In the genomic region with DNA sequence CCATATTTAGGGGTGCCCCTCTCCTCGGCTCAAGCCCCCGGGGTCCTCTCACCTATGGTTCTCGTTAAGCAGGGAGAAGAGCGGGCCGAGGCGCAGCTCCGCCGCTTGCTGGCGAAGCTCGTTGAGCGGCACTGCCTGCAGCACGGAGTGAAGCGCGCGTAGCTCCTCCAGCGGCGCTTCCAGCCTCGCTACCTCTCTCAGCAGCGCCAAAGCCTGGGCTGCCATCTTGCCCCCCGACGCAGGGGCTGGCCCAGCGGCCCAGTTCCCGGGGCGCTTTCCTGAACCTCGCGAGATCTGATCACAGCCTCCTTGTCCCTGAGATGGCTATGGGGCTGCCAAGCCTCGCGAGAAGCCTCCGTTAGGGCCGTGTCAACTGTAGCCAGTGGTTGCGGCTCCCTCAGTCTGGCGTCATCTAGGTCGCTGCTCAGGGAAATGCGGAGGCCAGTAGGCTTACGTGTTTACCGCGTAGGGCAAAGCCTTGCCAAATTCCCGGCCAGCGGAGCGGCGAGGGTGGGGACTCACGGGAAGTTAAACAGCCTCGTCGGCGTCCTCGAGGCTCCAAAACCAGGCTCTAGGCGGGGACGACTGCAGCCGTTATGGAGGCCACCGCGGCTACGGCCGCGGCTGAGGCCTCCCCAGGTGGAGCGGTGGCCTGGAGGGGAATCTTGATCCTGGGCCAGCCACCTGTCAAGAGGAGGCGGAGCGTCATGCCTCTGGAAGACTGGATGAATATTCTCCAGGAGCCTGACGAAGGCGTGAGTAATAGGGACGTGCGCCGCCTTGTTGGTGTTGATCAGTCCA, we compare ENCODE assay signal across 1 cellular context.
A peak's percentile ranks its signal among the peaks of the same experiment; 100 is the strongest.
TF ChIP-seq lines count a peak whose summit lies in the region.

A gene (minus strand): TSS at position 238 of the 801 bp plus-strand sequence. CDS start 13 bp downstream, at position 225.

TF ChIP-seq in A549, 52 proteins besides CTCF, POLR2A, EP300 and RAD21 (continued from another document):
- TF ChIP-seq, protein P1, sequence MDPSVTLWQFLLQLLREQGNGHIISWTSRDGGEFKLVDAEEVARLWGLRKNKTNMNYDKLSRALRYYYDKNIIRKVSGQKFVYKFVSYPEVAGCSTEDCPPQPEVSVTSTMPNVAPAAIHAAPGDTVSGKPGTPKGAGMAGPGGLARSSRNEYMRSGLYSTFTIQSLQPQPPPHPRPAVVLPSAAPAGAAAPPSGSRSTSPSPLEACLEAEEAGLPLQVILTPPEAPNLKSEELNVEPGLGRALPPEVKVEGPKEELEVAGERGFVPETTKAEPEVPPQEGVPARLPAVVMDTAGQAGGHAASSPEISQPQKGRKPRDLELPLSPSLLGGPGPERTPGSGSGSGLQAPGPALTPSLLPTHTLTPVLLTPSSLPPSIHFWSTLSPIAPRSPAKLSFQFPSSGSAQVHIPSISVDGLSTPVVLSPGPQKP (IDR thresholded peaks at IDR 0.05; ENCODE audit: low read depth, low read length) = no peak
- TF ChIP-seq MAFK (IDR thresholded peaks at IDR 0.05; ENCODE audit: partially characterized antibody) = no peak
- TF ChIP-seq HOXA7 (CRISPR knock-in tag; IDR thresholded peaks at IDR 0.05) = no peak
- no peak for TF ChIP-seq EHMT2 (IDR thresholded peaks at IDR 0.05; ENCODE audit: low read depth)
- peak; percentile 99 for TF ChIP-seq CHD2 (IDR thresholded peaks at IDR 0.05; ENCODE audit: low read length, partially characterized antibody)
- no peak for TF ChIP-seq EHF (CRISPR knock-in tag; IDR thresholded peaks at IDR 0.05)
- no peak for TF ChIP-seq MAZ (IDR thresholded peaks at IDR 0.05; ENCODE audit: borderline replicate concordance, low read depth, low read length)
- no peak for TF ChIP-seq HOXB13 (CRISPR knock-in tag; IDR thresholded peaks at IDR 0.05; ENCODE audit: low read depth)
- 0 out of 4 replicates have a peak, but pooled peaks of 1 of the 2 experiments have one; percentile 18 for TF ChIP-seq CEBPB (IDR thresholded peaks at IDR 0.05)
- 0 out of 2 replicates have a peak, but pooled peaks have one; percentile 11 for TF ChIP-seq HOXB5 (CRISPR knock-in tag; IDR thresholded peaks at IDR 0.05)
- TF ChIP-seq, protein P2, sequence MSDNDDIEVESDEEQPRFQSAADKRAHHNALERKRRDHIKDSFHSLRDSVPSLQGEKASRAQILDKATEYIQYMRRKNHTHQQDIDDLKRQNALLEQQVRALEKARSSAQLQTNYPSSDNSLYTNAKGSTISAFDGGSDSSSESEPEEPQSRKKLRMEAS (IDR thresholded peaks at IDR 0.05) = peak; percentile 79
- 0 out of 2 replicates have a peak, but pooled peaks have one; percentile 56 for TF ChIP-seq TP53 (CRISPR knock-in tag; IDR thresholded peaks at IDR 0.05)
- no peak for TF ChIP-seq RARB (CRISPR knock-in tag; IDR thresholded peaks at IDR 0.05)
- no peak for TF ChIP-seq ZFP36 (IDR thresholded peaks at IDR 0.05; ENCODE audit: borderline replicate concordance, partially characterized antibody)
- no peak for TF ChIP-seq MYC (IDR thresholded peaks at IDR 0.05; ENCODE audit: borderline replicate concordance, low read length)
- no peak for TF ChIP-seq JUNB (IDR thresholded peaks at IDR 0.05)
- no peak for TF ChIP-seq NR3C1 (IDR thresholded peaks at IDR 0.05)
- TF ChIP-seq RFX5 (IDR thresholded peaks at IDR 0.05) = peak; percentile 86
- TF ChIP-seq ESRRA (IDR thresholded peaks at IDR 0.05; ENCODE audit: borderline replicate concordance, low read length) = no peak
- TF ChIP-seq SREBF2 (IDR thresholded peaks at IDR 0.05) = no peak
- peak; percentile 60 for TF ChIP-seq PHF8 (IDR thresholded peaks at IDR 0.05; ENCODE audit: borderline replicate concordance, low read depth)
- no peak for TF ChIP-seq ZSCAN20 (CRISPR knock-in tag; IDR thresholded peaks at IDR 0.05)
- no peak for TF ChIP-seq FOSB (CRISPR knock-in tag; IDR thresholded peaks at IDR 0.05)
- TF ChIP-seq CHD4 (IDR thresholded peaks at IDR 0.05; ENCODE audit: borderline replicate concordance) = no peak
- TF ChIP-seq HDAC2 (IDR thresholded peaks at IDR 0.05) = no peak
- TF ChIP-seq FOXS1 (CRISPR knock-in tag; IDR thresholded peaks at IDR 0.05) = no peak
- TF ChIP-seq ZNF302 (CRISPR knock-in tag; IDR thresholded peaks at IDR 0.05) = no peak
- TF ChIP-seq RCOR1 (IDR thresholded peaks at IDR 0.05; ENCODE audit: low read depth, low read length) = no peak
- peak; percentile 80 to 91 for TF ChIP-seq JUN (IDR thresholded peaks at IDR 0.05)
- TF ChIP-seq, protein P3, sequence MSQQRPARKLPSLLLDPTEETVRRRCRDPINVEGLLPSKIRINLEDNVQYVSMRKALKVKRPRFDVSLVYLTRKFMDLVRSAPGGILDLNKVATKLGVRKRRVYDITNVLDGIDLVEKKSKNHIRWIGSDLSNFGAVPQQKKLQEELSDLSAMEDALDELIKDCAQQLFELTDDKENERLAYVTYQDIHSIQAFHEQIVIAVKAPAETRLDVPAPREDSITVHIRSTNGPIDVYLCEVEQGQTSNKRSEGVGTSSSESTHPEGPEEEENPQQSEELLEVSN (IDR thresholded peaks at IDR 0.05; ENCODE audit: borderline replicate concordance, low read depth) = peak; percentile 89
- peak; percentile 83 for TF ChIP-seq KDM5A (IDR thresholded peaks at IDR 0.05)
- TF ChIP-seq, protein P4, sequence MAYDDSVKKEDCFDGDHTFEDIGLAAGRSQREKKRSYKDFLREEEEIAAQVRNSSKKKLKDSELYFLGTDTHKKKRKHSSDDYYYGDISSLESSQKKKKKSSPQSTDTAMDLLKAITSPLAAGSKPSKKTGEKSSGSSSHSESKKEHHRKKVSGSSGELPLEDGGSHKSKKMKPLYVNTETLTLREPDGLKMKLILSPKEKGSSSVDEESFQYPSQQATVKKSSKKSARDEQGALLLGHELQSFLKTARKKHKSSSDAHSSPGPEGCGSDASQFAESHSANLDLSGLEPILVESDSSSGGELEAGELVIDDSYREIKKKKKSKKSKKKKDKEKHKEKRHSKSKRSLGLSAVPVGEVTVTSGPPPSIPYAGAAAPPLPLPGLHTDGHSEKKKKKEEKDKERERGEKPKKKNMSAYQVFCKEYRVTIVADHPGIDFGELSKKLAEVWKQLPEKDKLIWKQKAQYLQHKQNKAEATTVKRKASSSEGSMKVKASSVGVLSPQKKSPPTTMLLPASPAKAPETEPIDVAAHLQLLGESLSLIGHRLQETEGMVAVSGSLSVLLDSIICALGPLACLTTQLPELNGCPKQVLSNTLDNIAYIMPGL (CRISPR knock-in tag; IDR thresholded peaks at IDR 0.05; ENCODE audit: borderline replicate concordance) = no peak
- no peak for TF ChIP-seq CBX2 (IDR thresholded peaks at IDR 0.05; ENCODE audit: borderline replicate concordance, low read depth)
- TF ChIP-seq, protein P5, sequence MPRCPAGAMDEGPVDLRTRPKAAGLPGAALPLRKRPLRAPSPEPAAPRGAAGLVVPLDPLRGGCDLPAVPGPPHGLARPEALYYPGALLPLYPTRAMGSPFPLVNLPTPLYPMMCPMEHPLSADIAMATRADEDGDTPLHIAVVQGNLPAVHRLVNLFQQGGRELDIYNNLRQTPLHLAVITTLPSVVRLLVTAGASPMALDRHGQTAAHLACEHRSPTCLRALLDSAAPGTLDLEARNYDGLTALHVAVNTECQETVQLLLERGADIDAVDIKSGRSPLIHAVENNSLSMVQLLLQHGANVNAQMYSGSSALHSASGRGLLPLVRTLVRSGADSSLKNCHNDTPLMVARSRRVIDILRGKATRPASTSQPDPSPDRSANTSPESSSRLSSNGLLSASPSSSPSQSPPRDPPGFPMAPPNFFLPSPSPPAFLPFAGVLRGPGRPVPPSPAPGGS (IDR thresholded peaks at IDR 0.05) = no peak; the same call in 2 of the 3 replicates
- TF ChIP-seq, protein P6, sequence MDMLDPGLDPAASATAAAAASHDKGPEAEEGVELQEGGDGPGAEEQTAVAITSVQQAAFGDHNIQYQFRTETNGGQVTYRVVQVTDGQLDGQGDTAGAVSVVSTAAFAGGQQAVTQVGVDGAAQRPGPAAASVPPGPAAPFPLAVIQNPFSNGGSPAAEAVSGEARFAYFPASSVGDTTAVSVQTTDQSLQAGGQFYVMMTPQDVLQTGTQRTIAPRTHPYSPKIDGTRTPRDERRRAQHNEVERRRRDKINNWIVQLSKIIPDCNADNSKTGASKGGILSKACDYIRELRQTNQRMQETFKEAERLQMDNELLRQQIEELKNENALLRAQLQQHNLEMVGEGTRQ (IDR thresholded peaks at IDR 0.05) = no peak
